8 cellular contexts compared by ENCODE assay signal in genomic region chr9:4334439-4334838, GRCh38. TPM values are rescaled to one million over a fixed set of nuclear protein-coding genes. Genes with fewer than 3 reads are reported as not detected.
DNase-seq lines count a peak whose midpoint lies in the region; ATAC-seq, FAIRE-seq and TF ChIP-seq lines count a peak whose summit lies in the region.

No MANE protein-coding gene starts in this region.

- H3K27ac ChIP-seq in PC-9 (peak overlapping the region; percentile 50), gastroesophageal sphincter (peak overlapping the region in 2 of 4 donors; percentile 16 to 41), pancreas (peak overlapping the region; percentile 9 to 81 (median 76))

- WGBS in gastroesophageal sphincter (ENCODE audit: low coverage in 1 of 2), 2 donors, result 10 to 22% methylated on average over 2 to 3 of the region's 3 CpGs
- 3 to 11% methylated on average over 3 of the region's 3 CpGs for WGBS in pancreas, 2 donors

- BruUV-seq in PC-9 (replicated peaks; lab: Mats Ljungman, UMichigan), result no TSS peak

- peaks cover 13% of the 10 kb centered on the region for H3K4me1 ChIP-seq in PC-9 (replicated peaks; ENCODE audit: insufficient read depth)
- H3K4me1 ChIP-seq in gastroesophageal sphincter, result peaks cover 5 to 30% (median 7%) of the 10 kb centered on the region in 3 donors
- H3K4me1 ChIP-seq in pancreas, result peaks cover 11 to 24% (median 21%) of the 10 kb centered on the region in 3 donors

- peak; percentile 77 for ATAC-seq in gastroesophageal sphincter
- ATAC-seq in pancreas, result peak; percentile 93 to 97 (median 96)
- no peak for ATAC-seq in T-helper 17 cell

- H3K4me1 Mint-ChIP-seq in T-helper 17 cell, result peaks cover 8% of the 10 kb centered on the region

- TF ChIP-seq POLR2A in H54 (IDR thresholded peaks at IDR 0.05; ENCODE audit: low read depth, low read length) (no peak), gastroesophageal sphincter (IDR thresholded peaks at IDR 0.05) (no peak)

- no peaks in the 10 kb centered on the region for H3K9me2 ChIP-seq in PC-9 (ENCODE audit: insufficient read depth)

- POLR2A ChIA-PET in PC-9 (lab: Charles Lee; ENCODE audit: unreplicated experiment), result no interaction called here

- CTCF ChIA-PET in PC-9 (lab: Charles Lee), result interaction anchor here (0.7 kb wide), 1 partner anchor 16 kb away, joined by 3 read pairs; no protein-coding TSS in a partner anchor

- H2AFZ ChIP-seq in PC-9, result no peak overlapping the region

- H3K4me3 ChIP-seq in PC-9, result no peak overlapping the region
- no peak overlapping the region for H3K4me3 ChIP-seq in gastroesophageal sphincter
- no peak overlapping the region for H3K4me3 ChIP-seq in pancreas

- FAIRE-seq in H54 (lab: Jason Lieb, UNC) (peak; percentile 85), pancreas (lab: Jason Lieb, UNC) (no peak)

- TF ChIP-seq EP300 in gastroesophageal sphincter (IDR thresholded peaks at IDR 0.05), result no peak

- peaks cover 3% of the 10 kb centered on the region for H3K36me3 Mint-ChIP-seq in T-helper 17 cell (ENCODE audit: low read depth)

- H3K27ac Mint-ChIP-seq in T-helper 17 cell, result no peak overlapping the region

- H3F3A ChIP-seq in PC-9 (ENCODE audit: insufficient read depth, low read depth), result no peaks in the 10 kb centered on the region

- H3K4me3 Mint-ChIP-seq in T-helper 17 cell, result no peak overlapping the region

- TF ChIP-seq CTCF in PC-9 (conservative IDR thresholded peaks at IDR 0.05) (no peak), gastroesophageal sphincter (IDR thresholded peaks at IDR 0.05) (no peak), pancreas (IDR thresholded peaks at IDR 0.05) (no peak)

- H3K4me2 ChIP-seq in PC-9, result peak overlapping the region; percentile 25; the same call in 1 of the 2 replicates

- no peaks in the 10 kb centered on the region for H4K20me1 ChIP-seq in PC-9 (ENCODE audit: insufficient read depth)

- intact Hi-C loops in PC-9 (cut with micrococcal nuclease; ENCODE audit: unreplicated experiment), result loop anchor here (1.0 to 2.0 kb wide), 3 partner anchors 20 to 197 kb away; no protein-coding TSS in a partner anchor
- intact Hi-C loops in pancreas (cut with DNase I), result no loop called here

- H3K79me2 ChIP-seq in PC-9 (ENCODE audit: low read depth), result no peaks in the 10 kb centered on the region

- no peak for DNase-seq in H54 (ENCODE audit: insufficient read length, low spot score)
- DNase-seq in PC-9, result peak; percentile 84 to 94
- DNase-seq in pancreas, result peak; percentile 70 to 94 (median 89)
- no peak for DNase-seq in germinal center (ENCODE audit: low spot score)
- DNase-seq in T-helper 17 cell, result no peak
- no peak for DNase-seq in NCI-H1436 treated with DMSO at 0.1 percent for 48 hours (lab: John Stamatoyannopoulos, UW)
- DNase-seq in activated naive CD4-positive, alpha-beta T cell treated with anti-CD3 and anti-CD28 coated beads, Interleukin-2, amount 50 U/mL, for 16 hours, result no peak

- H3K27me3 Mint-ChIP-seq in T-helper 17 cell, result peaks cover 34% of the 10 kb centered on the region

- H3K36me3 ChIP-seq in PC-9 (ENCODE audit: low read depth) (no peaks in the 10 kb centered on the region), gastroesophageal sphincter (no peaks in the 10 kb centered on the region), pancreas (no peaks in the 10 kb centered on the region)

- H3K27me3 ChIP-seq in PC-9 (ENCODE audit: insufficient read depth, low read depth), result no peaks in the 10 kb centered on the region
- H3K27me3 ChIP-seq in gastroesophageal sphincter, result no peaks in the 10 kb centered on the region
- no peaks in the 10 kb centered on the region for H3K27me3 ChIP-seq in pancreas

- no peaks in the 10 kb centered on the region for H3K9me3 ChIP-seq in PC-9 (ENCODE audit: insufficient read depth, low read depth)
- no peaks in the 10 kb centered on the region for H3K9me3 ChIP-seq in gastroesophageal sphincter
- H3K9me3 ChIP-seq in pancreas, result no peaks in the 10 kb centered on the region
- no peaks in the 10 kb centered on the region for H3K9me3 ChIP-seq in T-helper 17 cell (ENCODE audit: control insufficient read depth, low read length, poor library complexity, severe bottlenecking)

RNA-seq across cellular contexts. Expression of gene GLIS3, which starts 34.6 kb away (rescaled TPM):
- 20.5 and 23.4 TPM in 2 replicates for total RNA-seq in PC-9 (2021)
- 10 to 100 TPM; 10.3 to 34.9 (median 20.8) TPM for total RNA-seq in gastroesophageal sphincter
- total RNA-seq in pancreas, result 10 to 100 TPM; 32.0 to 67.2 (median 40.7) TPM
- polyA plus RNA-seq in pancreas, result 10 to 100 TPM; 15.9 to 29.1 TPM
- total RNA-seq in T-helper 17 cell, result 1 to 10 TPM; 1.3 to 2.1 TPM

Comparison
In these comparisons a context has a peak if more than half of its experiments do, and no peak if none do; other contexts are left out.
1. DNase-seq: peak in PC-9 (2 of 2) and pancreas (6 of 6); none in H54 (single experiment), germinal center (single experiment), T-helper 17 cell (0 of 3), NCI-H1436 treated with DMSO at 0.1 percent for 48 hours (single experiment) and activated naive CD4-positive, alpha-beta T cell treated with anti-CD3 and anti-CD28 coated beads, Interleukin-2, amount 50 U/mL, for 16 hours (single experiment).